Comparison of ENCODE assay signal across 35 cellular contexts in genomic region chr11:19871531-19871930, GRCh38.
"Had no signal": no experiment of that assay in that cellular context is flagged by ENCODE, and none has a peak within 500 bp of the region (broad histone marks: within the 10 kb centered on the region; RNA-seq: fewer than 3 reads in every experiment).

No MANE protein-coding gene starts in this region.

- H3K9me3 Mint-ChIP-seq: activated CD4-positive, alpha-beta T cell treated with anti-CD3 and anti-CD28 coated beads, Interleukin-2, amount 10 ng/mL, durations not matched to agents 7 days and 5 days; activated naive CD8-positive, alpha-beta T cell treated with anti-CD3 and anti-CD28 coated beads, Interleukin-2, amount 50 U/mL, for 24 hours; activated T-cell treated with anti-CD3 and anti-CD28 coated beads, Interleukin-2, amount 50 U/mL, for 24 hours; activated T-helper 2 cell treated with anti-CD3 and anti-CD28 coated beads, Interferon-gamma antibody, Interleukin-2, Interleukin-4, amounts not matched to agents 10 μg/mL and 5 μg/mL and 100 μg/mL, durations not matched to agents 14 hours and 24 hours and 36 hours; T-helper 1 cell treated with Interleukin-12 subunit alpha and Interleukin-12 subunit beta and Interleukin-4 antibody, amounts not matched to agents 30 μg/mL and 1 μg/mL, for 36 hours; T-helper 2 cell treated with Interferon-gamma antibody and Interleukin-4, amounts not matched to agents 5 μg/mL and 100 μg/mL, for 36 hours had no signal

- H3K36me3 Mint-ChIP-seq: activated naive CD8-positive, alpha-beta T cell had no signal

- H3K9me3 ChIP-seq: Peyer's patch, SJSA1, SK-N-SH had no signal

- H3K9ac ChIP-seq: SK-N-SH had no signal

- H3K36me3 ChIP-seq: cardiac muscle cell, Peyer's patch, SJSA1 had no signal

- H3K4me1 Mint-ChIP-seq: activated CD4-positive, alpha-beta T cell treated with anti-CD3 and anti-CD28 coated beads for 36 hours; activated CD4-positive, alpha-beta T cell treated with anti-CD3 and anti-CD28 coated beads, Interleukin-2, amount 10 ng/mL, durations not matched to agents 7 days and 5 days; activated naive CD8-positive, alpha-beta T cell treated with anti-CD3 and anti-CD28 coated beads, Interleukin-2, amount 50 U/mL, for 24 hours had no signal

- H3K4me2 ChIP-seq: SK-N-SH had no signal

- H3K27me3 ChIP-seq: cardiac muscle cell, Peyer's patch, SJSA1 had no signal

- H3K27ac ChIP-seq: cardiac muscle cell, Peyer's patch, SJSA1 had no signal

- DNase-seq: activated CD4-positive, alpha-beta T cell treated with anti-CD3 and anti-CD28 coated beads for 36 hours; activated CD4-positive, alpha-beta T cell treated with anti-CD3 and anti-CD28 coated beads, Interleukin-2, amount 10 ng/mL, durations not matched to agents 7 days and 5 days; activated CD4-positive, alpha-beta T cell treated with anti-CD3 and anti-CD28 coated beads, Interleukin-2, amount 50 U/mL, for 48 hours; activated CD8-positive, alpha-beta T cell treated with anti-CD3 and anti-CD28 coated beads, Interleukin-2, amount 10 ng/mL, durations not matched to agents 7 days and 5 days; activated gamma-delta T cell; activated naive CD4-positive, alpha-beta T cell treated with Interleukin-2 at 50 U/mL for 16 hours; activated naive CD8-positive, alpha-beta T cell treated with anti-CD3 and anti-CD28 coated beads, Interleukin-2, amount 50 U/mL, for 24 hours; activated T-cell treated with anti-CD3 and anti-CD28 coated beads, Interleukin-2, amount 50 U/mL, for 24 hours; anterior cingulate cortex; KG1; MM.1S; MV-4-11; NCI-H1092; NCI-H1436 treated with DMSO at 0.1 percent for 48 hours; NCI-H187; NCI-H2029 treated with DMSO at 0.1 percent for 48 hours; NCI-H2107; NCI-H2171; NCI-H446 treated with DMSO at 0.1 percent for 48 hours; NCI-H524; NCI-H69; NCI-H82; NK-92 treated with Interleukin-12 subunit alpha and Interleukin-12 subunit beta, amount 100 ng/mL, for 24 hours; PC-3; Peyer's patch; RPMI8226; SHP77 treated with DMSO at 0.1 percent for 48 hours; SK-N-SH had no signal

- ATAC-seq: activated CD4-positive, alpha-beta T cell treated with anti-CD3 and anti-CD28 coated beads for 36 hours; activated CD4-positive, CD25-positive, alpha-beta regulatory T cell treated with anti-CD3 and anti-CD28 coated beads, Interleukin-2, amount 50 U/mL, for 24 hours; activated CD8-positive, alpha-beta T cell treated with anti-CD3 and anti-CD28 coated beads, Interleukin-2, amount 10 ng/mL, durations not matched to agents 7 days and 5 days; activated naive CD8-positive, alpha-beta T cell treated with anti-CD3 and anti-CD28 coated beads, Interleukin-2, amount 50 U/mL, for 24 hours; PC-3 had no signal

- H3K27ac Mint-ChIP-seq: activated CD4-positive, alpha-beta T cell treated with anti-CD3 and anti-CD28 coated beads for 36 hours; activated CD4-positive, alpha-beta T cell treated with anti-CD3 and anti-CD28 coated beads, Interleukin-2, amount 10 ng/mL, durations not matched to agents 7 days and 5 days; activated CD8-positive, alpha-beta T cell treated with anti-CD3 and anti-CD28 coated beads, Interleukin-2, amount 10 ng/mL, durations not matched to agents 7 days and 5 days; activated naive CD8-positive, alpha-beta T cell; activated naive CD8-positive, alpha-beta T cell treated with anti-CD3 and anti-CD28 coated beads, Interleukin-2, amount 50 U/mL, for 24 hours; activated T-cell treated with anti-CD3 and anti-CD28 coated beads, Interleukin-2, amount 50 U/mL, for 24 hours; activated T-helper 2 cell treated with anti-CD3 and anti-CD28 coated beads, Interferon-gamma antibody, Interleukin-2, Interleukin-4, amounts not matched to agents 10 μg/mL and 5 μg/mL and 100 μg/mL, durations not matched to agents 14 hours and 24 hours and 36 hours; T-helper 1 cell treated with Interleukin-12 subunit alpha and Interleukin-12 subunit beta and Interleukin-4 antibody, amounts not matched to agents 30 μg/mL and 1 μg/mL, for 36 hours; T-helper 2 cell treated with Interferon-gamma antibody and Interleukin-4, amounts not matched to agents 5 μg/mL and 100 μg/mL, for 36 hours had no signal

- H3K4me3 Mint-ChIP-seq: activated CD4-positive, alpha-beta T cell treated with anti-CD3 and anti-CD28 coated beads for 36 hours; activated CD4-positive, alpha-beta T cell treated with anti-CD3 and anti-CD28 coated beads, Interleukin-2, amount 10 ng/mL, durations not matched to agents 7 days and 5 days; activated CD8-positive, alpha-beta T cell treated with anti-CD3 and anti-CD28 coated beads, Interleukin-2, amount 10 ng/mL, durations not matched to agents 7 days and 5 days; activated naive CD8-positive, alpha-beta T cell; activated naive CD8-positive, alpha-beta T cell treated with anti-CD3 and anti-CD28 coated beads, Interleukin-2, amount 50 U/mL, for 24 hours; activated T-cell treated with anti-CD3 and anti-CD28 coated beads, Interleukin-2, amount 50 U/mL, for 24 hours; T-helper 1 cell treated with Interleukin-12 subunit alpha and Interleukin-12 subunit beta and Interleukin-4 antibody, amounts not matched to agents 30 μg/mL and 1 μg/mL, for 36 hours; T-helper 2 cell treated with Interferon-gamma antibody and Interleukin-4, amounts not matched to agents 5 μg/mL and 100 μg/mL, for 36 hours had no signal

- H3K4me3 ChIP-seq: cardiac muscle cell, Peyer's patch, SJSA1 had no signal

- H3K27me3 Mint-ChIP-seq: activated naive CD8-positive, alpha-beta T cell treated with anti-CD3 and anti-CD28 coated beads, Interleukin-2, amount 50 U/mL, for 24 hours; activated T-cell treated with anti-CD3 and anti-CD28 coated beads, Interleukin-2, amount 50 U/mL, for 24 hours had no signal

- H3K4me1 ChIP-seq: SJSA1 had no signal
